ENCODE assay signal across 9 cellular contexts in the genomic region with DNA sequence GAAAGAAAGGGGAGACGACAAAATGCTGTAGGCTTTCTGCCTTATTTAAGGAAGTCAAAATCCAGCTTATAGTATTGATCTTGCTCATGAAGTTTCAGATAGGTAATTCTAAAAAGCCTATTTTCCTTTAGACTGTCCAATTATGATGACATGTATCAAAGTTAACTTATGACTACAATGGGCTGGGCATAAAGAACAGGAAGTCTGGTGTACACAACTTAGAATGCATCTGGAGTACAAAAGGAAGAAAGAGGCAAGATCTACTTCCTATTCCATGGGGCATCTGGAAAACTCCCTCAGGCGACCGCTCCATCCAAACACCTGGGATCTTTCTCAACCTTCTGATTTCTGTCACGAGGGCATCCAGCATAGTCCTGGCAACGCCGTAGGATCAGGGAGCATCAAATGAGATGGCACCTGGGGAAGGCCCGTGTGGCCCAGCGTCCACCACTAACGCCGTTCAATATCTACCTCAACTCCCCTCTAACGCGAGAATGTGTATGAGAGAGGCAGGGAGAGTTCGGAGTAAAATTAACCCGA. TPM values are rescaled to one million over a fixed set of nuclear protein-coding genes. Genes with fewer than 3 reads are reported as not detected.
DNase-seq lines count a peak whose midpoint lies in the region; ATAC-seq and TF ChIP-seq lines count a peak whose summit lies in the region.
"Had no signal": no experiment of that assay in that cellular context is flagged by ENCODE, and none has a peak within 500 bp of the region (broad histone marks: within the 10 kb centered on the region; RNA-seq: fewer than 3 reads in every experiment).

No MANE protein-coding gene starts in this region.

- intact Hi-C loops in HCT116 (cut with micrococcal nuclease): no loop called here

- H3K4me2 ChIP-seq in HCT116 (ENCODE audit: low read length): peak overlapping the region; percentile 67

- H2AFZ ChIP-seq in HCT116 (ENCODE audit: low read depth, low read length, poor library complexity, severe bottlenecking): no peak overlapping the region

- RAD21 ChIA-PET in HCT116 (lab: Charles Lee; ENCODE audit: low non-redundant PET in 1 of 2, low total read pairs in 2 of 2, uncharacterized antibody in 2 of 2, unreplicated experiment in 2 of 2): no interaction called here

- POLR2A ChIA-PET in HCT116 (lab: Charles Lee): no interaction called here

- BruUV-seq in HCT116 (replicated peaks; lab: Mats Ljungman, UMichigan): TSS peak; percentile 74

- H3K9me3 ChIP-seq in HCT116 (ENCODE audit: control insufficient read depth in 1 of 2, insufficient read depth in 1 of 2, low read depth in 1 of 2, low read length in 2 of 2) (no peaks in the 10 kb centered on the region), mononuclear cell (ENCODE audit: low read depth, low read length) (no peaks in the 10 kb centered on the region)

- H3K27me3 ChIP-seq in HCT116 (ENCODE audit: insufficient read depth, low read length): peaks cover 14% of the 10 kb centered on the region; the same call in 1 of the 2 replicates
- H3K27me3 ChIP-seq in mononuclear cell (ENCODE audit: insufficient read depth, low read length): no peaks in the 10 kb centered on the region

- no peaks in the 10 kb centered on the region for H3K36me3 ChIP-seq in HCT116 (ENCODE audit: control insufficient read depth in 1 of 2, insufficient read depth in 2 of 2, low read length in 2 of 2)

- TF ChIP-seq CTCF in HCT116 (IDR thresholded peaks at IDR 0.05 in 2 of 3, conservative IDR thresholded peaks at IDR 0.05 in 1 of 3; ENCODE audit: borderline replicate concordance in 1 of 3, insufficient read depth in 1 of 3, low read depth in 2 of 3, low read length in 2 of 3): no peak
- TF ChIP-seq CTCF in choroid plexus epithelial cell (conservative IDR thresholded peaks at IDR 0.05; ENCODE audit: low read depth, low read length): no peak

- peaks cover 53% of the 10 kb centered on the region for H3K79me2 ChIP-seq in HCT116 (ENCODE audit: insufficient read depth, low read length)

- peak overlapping the region; percentile 33 for H3K27ac ChIP-seq in HCT116 (ENCODE audit: low read depth, low read length)

- no peak for TF ChIP-seq POLR2A in HCT116 (IDR thresholded peaks at IDR 0.05; ENCODE audit: borderline replicate concordance, extremely low read depth, insufficient read depth, insufficient read length)

- peaks cover 0 to 6% of the 10 kb centered on the region in 2 experiments; a peak in 1 of 4 replicates for H3K4me1 ChIP-seq in HCT116 (ENCODE audit: control insufficient read depth in 1 of 2, insufficient read depth in 2 of 2, low read length in 2 of 2)
- peaks cover 19% of the 10 kb centered on the region for H3K4me1 ChIP-seq in mononuclear cell (ENCODE audit: insufficient read depth, low read length)

- H3K9ac ChIP-seq in HCT116 (ENCODE audit: low read length): peak overlapping the region; percentile 64

- CTCF ChIA-PET in HCT116 (lab: Charles Lee): no interaction called here

- TF ChIP-seq RAD21 in HCT116 (IDR thresholded peaks at IDR 0.05; ENCODE audit: low read depth): no peak

- H4K20me1 ChIP-seq in HCT116 (ENCODE audit: insufficient read depth): no peaks in the 10 kb centered on the region

- H3K4me3 ChIP-seq in HCT116 (replicated peaks in 1 of 2; ENCODE audit: low read depth in 1 of 2, low read length in 2 of 2) (peak overlapping the region; percentile 53 to 61), choroid plexus epithelial cell (ENCODE audit: low read depth, low read length) (peak overlapping the region; percentile 76), mononuclear cell (ENCODE audit: low read length) (peak overlapping the region; percentile 64)

- ATAC-seq in HCT116: peak; percentile 34

- H3K9me2 ChIP-seq in HCT116 (ENCODE audit: insufficient read depth): no peaks in the 10 kb centered on the region

- DNase-seq in DMS 273 (lab: John Stamatoyannopoulos, UW; ENCODE audit: unreplicated experiment) (peak; percentile 60), DMS 273 treated with DMSO at 0.1 percent for 48 hours (lab: John Stamatoyannopoulos, UW) (no peak), HCT116 (ENCODE audit: low read depth, low spot score) (no peak), NCI-H226 (peak; percentile 10), choroid plexus epithelial cell (ENCODE audit: low read depth) (peak; percentile 24), ecto neural progenitor cell (ENCODE audit: low spot score) (no peak), anterior cingulate cortex (lab: John Stamatoyannopoulos, UW) (no peak)

TF ChIP-seq in HCT116, 20 proteins besides CTCF, POLR2A, EP300 and RAD21:
- no peak for TF ChIP-seq ZFX (IDR thresholded peaks at IDR 0.05)
- TF ChIP-seq FOSL1 (IDR thresholded peaks at IDR 0.05; ENCODE audit: low read depth): no peak

RNA-seq across cellular contexts. Expression of a gene that starts 0.5 kb away (rescaled TPM):
- total RNA-seq in HCT116 (2021; ENCODE audit: unreplicated experiment): 6.8 TPM
- polyA plus RNA-seq in HCT116 (2012): 9.2 and 10.5 TPM in 2 replicates
- 6.9 TPM for total RNA-seq in mononuclear cell

RNA-seq across cellular contexts. Expression of a gene that starts 31.5 kb away (rescaled TPM):
- total RNA-seq in HCT116 (2021; ENCODE audit: unreplicated experiment): not detected
- polyA plus RNA-seq in HCT116 (2012): not detected in 2 replicates
- total RNA-seq in mononuclear cell: not detected
- total RNA-seq: temporal lobe had no signal

RNA-seq across cellular contexts. Expression of a gene that starts 33.2 kb away (rescaled TPM):
- total RNA-seq in HCT116 (2021; ENCODE audit: unreplicated experiment) (1.7 TPM), mononuclear cell (0.42 TPM)
- 0.21 and 0.31 TPM in 2 replicates for polyA plus RNA-seq in HCT116 (2012)

Comparison
In these comparisons a context has a peak if more than half of its experiments do, and no peak if none do; other contexts are left out.
1. DNase-seq: peak in DMS 273 (single experiment), NCI-H226 (single experiment) and choroid plexus epithelial cell (single experiment); none in DMS 273 treated with DMSO at 0.1 percent for 48 hours (single experiment), HCT116 (single experiment), ecto neural progenitor cell (single experiment) and anterior cingulate cortex (0 of 58).
2. Peak in every context shown above with its lines, with median percentiles within 50 percentile points of each other: H3K4me3 ChIP-seq.